ENCODE assay signal across 1 cellular context in the genomic region with DNA sequence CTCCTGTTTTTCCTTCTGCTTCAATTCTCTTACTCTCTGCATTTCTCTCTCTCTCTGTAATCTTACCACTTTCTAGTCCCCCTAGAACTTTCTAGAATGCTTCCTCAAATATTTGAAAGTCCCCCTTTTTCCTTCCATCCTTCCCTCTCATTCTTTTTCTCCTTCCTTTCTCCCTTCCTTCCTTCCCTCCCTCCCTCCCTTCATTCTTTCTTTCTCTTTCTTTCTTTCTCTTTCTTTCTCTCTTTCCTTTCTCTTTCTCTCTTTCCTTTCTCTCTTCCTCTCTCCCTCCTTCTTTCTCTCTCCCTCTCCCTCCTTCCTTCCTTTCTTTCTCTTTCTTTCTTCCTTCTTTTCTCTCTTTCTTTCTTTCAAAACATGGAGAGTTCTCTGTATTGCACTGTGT.
A peak's percentile ranks its signal among the peaks of the same experiment; 100 is the strongest.
TF ChIP-seq lines count a peak whose summit lies in the region.

No MANE protein-coding gene starts in this region.

TF ChIP-seq in K562, 482 proteins besides CTCF, POLR2A, EP300 and RAD21:
- TF ChIP-seq, protein P1, sequence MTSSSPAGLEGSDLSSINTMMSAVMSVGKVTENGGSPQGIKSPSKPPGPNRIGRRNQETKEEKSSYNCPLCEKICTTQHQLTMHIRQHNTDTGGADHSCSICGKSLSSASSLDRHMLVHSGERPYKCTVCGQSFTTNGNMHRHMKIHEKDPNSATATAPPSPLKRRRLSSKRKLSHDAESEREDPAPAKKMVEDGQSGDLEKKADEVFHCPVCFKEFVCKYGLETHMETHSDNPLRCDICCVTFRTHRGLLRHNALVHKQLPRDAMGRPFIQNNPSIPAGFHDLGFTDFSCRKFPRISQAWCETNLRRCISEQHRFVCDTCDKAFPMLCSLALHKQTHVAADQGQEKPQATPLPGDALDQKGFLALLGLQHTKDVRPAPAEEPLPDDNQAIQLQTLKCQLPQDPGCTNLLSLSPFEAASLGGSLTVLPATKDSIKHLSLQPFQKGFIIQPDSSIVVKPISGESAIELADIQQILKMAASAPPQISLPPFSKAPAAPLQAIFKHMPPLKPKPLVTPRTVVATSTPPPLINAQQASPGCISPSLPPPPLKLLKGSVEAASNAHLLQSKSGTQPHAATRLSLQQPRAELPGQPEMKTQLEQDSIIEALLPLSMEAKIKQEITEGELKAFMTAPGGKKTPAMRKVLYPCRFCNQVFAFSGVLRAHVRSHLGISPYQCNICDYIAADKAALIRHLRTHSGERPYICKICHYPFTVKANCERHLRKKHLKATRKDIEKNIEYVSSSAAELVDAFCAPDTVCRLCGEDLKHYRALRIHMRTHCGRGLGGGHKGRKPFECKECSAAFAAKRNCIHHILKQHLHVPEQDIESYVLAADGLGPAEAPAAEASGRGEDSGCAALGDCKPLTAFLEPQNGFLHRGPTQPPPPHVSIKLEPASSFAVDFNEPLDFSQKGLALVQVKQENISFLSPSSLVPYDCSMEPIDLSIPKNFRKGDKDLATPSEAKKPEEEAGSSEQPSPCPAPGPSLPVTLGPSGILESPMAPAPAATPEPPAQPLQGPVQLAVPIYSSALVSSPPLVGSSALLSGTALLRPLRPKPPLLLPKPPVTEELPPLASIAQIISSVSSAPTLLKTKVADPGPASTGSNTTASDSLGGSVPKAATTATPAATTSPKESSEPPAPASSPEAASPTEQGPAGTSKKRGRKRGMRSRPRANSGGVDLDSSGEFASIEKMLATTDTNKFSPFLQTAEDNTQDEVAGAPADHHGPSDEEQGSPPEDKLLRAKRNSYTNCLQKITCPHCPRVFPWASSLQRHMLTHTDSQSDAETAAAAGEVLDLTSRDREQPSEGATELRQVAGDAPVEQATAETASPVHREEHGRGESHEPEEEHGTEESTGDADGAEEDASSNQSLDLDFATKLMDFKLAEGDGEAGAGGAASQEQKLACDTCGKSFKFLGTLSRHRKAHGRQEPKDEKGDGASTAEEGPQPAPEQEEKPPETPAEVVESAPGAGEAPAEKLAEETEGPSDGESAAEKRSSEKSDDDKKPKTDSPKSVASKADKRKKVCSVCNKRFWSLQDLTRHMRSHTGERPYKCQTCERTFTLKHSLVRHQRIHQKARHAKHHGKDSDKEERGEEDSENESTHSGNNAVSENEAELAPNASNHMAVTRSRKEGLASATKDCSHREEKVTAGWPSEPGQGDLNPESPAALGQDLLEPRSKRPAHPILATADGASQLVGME (CRISPR knock-in tag; IDR thresholded peaks at IDR 0.05) = no peak
- TF ChIP-seq, protein P2, sequence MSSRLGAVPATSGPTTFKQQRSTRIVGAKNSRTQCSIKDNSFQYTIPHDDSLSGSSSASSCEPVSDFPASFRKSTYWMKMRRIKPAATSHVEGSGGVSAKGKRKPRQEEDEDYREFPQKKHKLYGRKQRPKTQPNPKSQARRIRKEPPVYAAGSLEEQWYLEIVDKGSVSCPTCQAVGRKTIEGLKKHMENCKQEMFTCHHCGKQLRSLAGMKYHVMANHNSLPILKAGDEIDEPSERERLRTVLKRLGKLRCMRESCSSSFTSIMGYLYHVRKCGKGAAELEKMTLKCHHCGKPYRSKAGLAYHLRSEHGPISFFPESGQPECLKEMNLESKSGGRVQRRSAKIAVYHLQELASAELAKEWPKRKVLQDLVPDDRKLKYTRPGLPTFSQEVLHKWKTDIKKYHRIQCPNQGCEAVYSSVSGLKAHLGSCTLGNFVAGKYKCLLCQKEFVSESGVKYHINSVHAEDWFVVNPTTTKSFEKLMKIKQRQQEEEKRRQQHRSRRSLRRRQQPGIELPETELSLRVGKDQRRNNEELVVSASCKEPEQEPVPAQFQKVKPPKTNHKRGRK (tag; IDR thresholded peaks at IDR 0.05) = peak; percentile 92
